9 cellular contexts compared by ENCODE assay signal in genomic region chr22:44668886-44669724, GRCh38. TPM values are rescaled to one million over a fixed set of nuclear protein-coding genes. Genes with fewer than 3 reads are reported as not detected.
A peak's percentile ranks its signal among the peaks of the same experiment; 100 is the strongest.
DNase-seq lines count a peak whose midpoint lies in the region; ATAC-seq and TF ChIP-seq lines count a peak whose summit lies in the region.
"Had no signal": no experiment of that assay in that cellular context is flagged by ENCODE, and none has a peak within 500 bp of the region (broad histone marks: within the 10 kb centered on the region; RNA-seq: fewer than 3 reads in every experiment).

No MANE protein-coding gene starts in this region.

- peaks cover 7% of the 10 kb centered on the region for H3K4me1 ChIP-seq in right cardiac atrium (ENCODE audit: control insufficient read depth, insufficient read depth, low read length)

- H3K9me3 ChIP-seq in right cardiac atrium (ENCODE audit: control insufficient read depth, low read length), result no peaks in the 10 kb centered on the region

- CTCF ChIA-PET in Calu3 (lab: Charles Lee), result interaction anchor here (0.5 kb wide), 1 partner anchor 410 kb away, joined by 4 read pairs; no protein-coding TSS in a partner anchor
- CTCF ChIA-PET in activated CD8-positive, alpha-beta T cell treated with anti-CD3 and anti-CD28 coated beads for 36 hours (lab: Charles Lee), result interaction anchor here (1.0 to 6.2 kb wide), 2 partner anchors 14 to 675 kb away, joined by 3 to 56 read pairs; no protein-coding TSS in a partner anchor

- H3K36me3 Mint-ChIP-seq in Calu3 (ENCODE audit: insufficient read depth, unreplicated experiment), result peaks cover 5% of the 10 kb centered on the region
- H3K36me3 Mint-ChIP-seq in activated CD8-positive, alpha-beta T cell treated with anti-CD3 and anti-CD28 coated beads for 36 hours (ENCODE audit: low read depth), result no peaks in the 10 kb centered on the region

- TF ChIP-seq CTCF in Calu3 (IDR thresholded peaks at IDR 0.05; ENCODE audit: unreplicated experiment), result no peak
- TF ChIP-seq CTCF in activated CD8-positive, alpha-beta T cell treated with anti-CD3 and anti-CD28 coated beads for 36 hours (IDR thresholded peaks at IDR 0.05), result no peak
- TF ChIP-seq CTCF in retinal pigment epithelial cell (conservative IDR thresholded peaks at IDR 0.05; ENCODE audit: low read depth, low read length), result no peak

- H3K9me3 Mint-ChIP-seq in Calu3 (ENCODE audit: low read depth, unreplicated experiment), result no peaks in the 10 kb centered on the region
- no peaks in the 10 kb centered on the region for H3K9me3 Mint-ChIP-seq in activated CD8-positive, alpha-beta T cell treated with anti-CD3 and anti-CD28 coated beads for 36 hours

- WGBS in right cardiac atrium, result 7% methylated on average over 50 of the region's 50 CpGs

- H3K4me3 Mint-ChIP-seq in Calu3 (ENCODE audit: low read depth, unreplicated experiment), result peak overlapping the region; percentile 68
- H3K4me3 Mint-ChIP-seq in activated CD8-positive, alpha-beta T cell treated with anti-CD3 and anti-CD28 coated beads for 36 hours, result peak overlapping the region; percentile 72

- no peaks in the 10 kb centered on the region for H3K27me3 ChIP-seq in right cardiac atrium (ENCODE audit: control insufficient read depth, insufficient read depth)

- peaks cover 92% of the 10 kb centered on the region for H3K27me3 Mint-ChIP-seq in Calu3 (ENCODE audit: unreplicated experiment)
- H3K27me3 Mint-ChIP-seq in activated CD8-positive, alpha-beta T cell treated with anti-CD3 and anti-CD28 coated beads for 36 hours, result no peaks in the 10 kb centered on the region

- ATAC-seq in activated CD8-positive, alpha-beta T cell treated with anti-CD3 and anti-CD28 coated beads for 36 hours, result no peak
- ATAC-seq in right cardiac atrium (peak; percentile 3 to 13), GM21576 (IDR thresholded peaks at IDR 0.05; ENCODE audit: unreplicated experiment) (no peak)

- no peak overlapping the region for H3K27ac Mint-ChIP-seq in Calu3 (ENCODE audit: unreplicated experiment)
- peak overlapping the region; percentile 25 for H3K27ac Mint-ChIP-seq in activated CD8-positive, alpha-beta T cell treated with anti-CD3 and anti-CD28 coated beads for 36 hours

- no peak overlapping the region for H3K27ac ChIP-seq in right cardiac atrium (ENCODE audit: low read length)

- H3K4me1 Mint-ChIP-seq in Calu3 (ENCODE audit: low read depth, unreplicated experiment), result no peaks in the 10 kb centered on the region
- H3K4me1 Mint-ChIP-seq in activated CD8-positive, alpha-beta T cell treated with anti-CD3 and anti-CD28 coated beads for 36 hours (ENCODE audit: low read depth), result peaks cover 54% of the 10 kb centered on the region

- BruUV-seq in Calu3 (replicated peaks; lab: Mats Ljungman, UMichigan), result no TSS peak

- intact Hi-C loops in Calu3 (cut with micrococcal nuclease; ENCODE audit: unreplicated experiment), result no loop called here
- intact Hi-C loops in activated CD8-positive, alpha-beta T cell treated with anti-CD3 and anti-CD28 coated beads for 36 hours (cut with micrococcal nuclease), result no loop called here
- intact Hi-C loops in right cardiac atrium (cut with DNase I), result no loop called here

- POLR2A ChIA-PET in activated CD8-positive, alpha-beta T cell treated with anti-CD3 and anti-CD28 coated beads for 36 hours (lab: Charles Lee), result interaction anchor here (1.2 to 1.3 kb wide), 2 partner anchors 15 kb away, joined by 4 read pairs; no protein-coding TSS in a partner anchor

- DNase-seq in Calu3, result no peak
- no peak for DNase-seq in activated CD8-positive, alpha-beta T cell treated with anti-CD3 and anti-CD28 coated beads for 36 hours
- DNase-seq in right cardiac atrium, result peak; percentile 29 to 76 (median 76)
- no peak for DNase-seq in retinal pigment epithelial cell (ENCODE audit: low read depth)
- no peak for DNase-seq in NAMALWA (ENCODE audit: low spot score)
- no peak for DNase-seq in NCI-H510A treated with DMSO at 0.1 percent for 48 hours (lab: John Stamatoyannopoulos, UW)
- DNase-seq in NCI-H774 (lab: John Stamatoyannopoulos, UW), result no peak

- H3K4me3 ChIP-seq in right cardiac atrium (ENCODE audit: low read length) (peak overlapping the region; percentile 95), retinal pigment epithelial cell (ENCODE audit: low read length) (peak overlapping the region; percentile 44)

RNA-seq across cellular contexts. Expression of gene PRR5, which starts 32.9 kb away (rescaled TPM):
- 12.5 and 14.1 TPM in 2 replicates for total RNA-seq in Calu3 (2022)
- total RNA-seq in activated CD8-positive, alpha-beta T cell treated with anti-CD3 and anti-CD28 coated beads for 36 hours, result 10 to 100 TPM; 26.8 to 27.3 TPM
- total RNA-seq in right cardiac atrium, result 10 to 100 TPM in 1 of 4 donors, 1 to 10 TPM in 3; 6.9 to 10.9 (median 9.5) TPM
- 6.1 TPM for polyA plus RNA-seq in right cardiac atrium
- total RNA-seq: M059J had no signal

Comparison
In these comparisons a context has a peak if more than half of its experiments do, and no peak if none do; other contexts are left out.
1. DNase-seq: peak in right cardiac atrium (3 of 3); none in Calu3 (single experiment), activated CD8-positive, alpha-beta T cell treated with anti-CD3 and anti-CD28 coated beads for 36 hours (single experiment), retinal pigment epithelial cell (single experiment), NAMALWA (single experiment), NCI-H510A treated with DMSO at 0.1 percent for 48 hours (single experiment) and NCI-H774 (single experiment).
2. ATAC-seq: peak in right cardiac atrium (2 of 2); none in activated CD8-positive, alpha-beta T cell treated with anti-CD3 and anti-CD28 coated beads for 36 hours (single experiment) and GM21576 (single experiment).